In the genomic region with DNA sequence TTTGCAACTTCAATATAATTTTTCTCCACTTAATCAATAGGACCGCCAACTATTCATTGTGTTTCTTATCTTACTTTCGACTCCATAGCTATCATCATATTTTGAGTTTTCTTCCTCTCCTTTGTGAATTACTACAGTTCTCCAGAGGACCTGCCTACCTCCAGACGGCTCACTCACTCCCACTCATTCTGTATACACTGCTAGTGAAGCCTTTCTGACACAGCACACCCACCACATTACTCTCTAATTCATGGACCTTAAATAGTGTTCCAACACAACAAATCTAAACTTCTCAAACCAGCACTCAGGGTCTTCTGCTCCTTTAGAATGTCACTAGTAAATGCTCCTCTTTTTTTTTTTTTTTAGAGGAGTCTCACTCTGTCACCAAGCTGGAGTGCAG, we compare ENCODE assay signal across 1 cellular context.
TF ChIP-seq lines count a peak whose summit lies in the region.

No MANE protein-coding gene starts in this region.

TF ChIP-seq in K562, 482 proteins besides CTCF, POLR2A, EP300 and RAD21:
- TF ChIP-seq THRAP3 (IDR thresholded peaks at IDR 0.05; ENCODE audit: borderline replicate concordance) (0 out of 2 replicates have a peak, but pooled peaks have one; percentile 23), ARID1B (IDR thresholded peaks at IDR 0.05) (0 out of 2 replicates have a peak, but pooled peaks have one; percentile 6), DPF2 (IDR thresholded peaks at IDR 0.05) (0 out of 2 replicates have a peak, but pooled peaks have one; percentile 15), IFI16 (CRISPR knock-in tag; IDR thresholded peaks at IDR 0.05) (no peak), ZBED1 (IDR thresholded peaks at IDR 0.05) (no peak), EGR1 (conservative IDR thresholded peaks at IDR 0.05) (peak; percentile 69), ZBTB33 (CRISPR knock-in tag; IDR thresholded peaks at IDR 0.05) (0 out of 2 replicates have a peak, but pooled peaks have one; percentile 42), BRCA1 (IDR thresholded peaks at IDR 0.05) (no peak), BRCA1 (CRISPR knock-in tag; IDR thresholded peaks at IDR 0.05) (no peak), CHAMP1 (IDR thresholded peaks at IDR 0.05) (0 out of 2 replicates have a peak, but pooled peaks have one; percentile 45), KLF10 (CRISPR knock-in tag; IDR thresholded peaks at IDR 0.05) (no peak), CGGBP1 (CRISPR knock-in tag; IDR thresholded peaks at IDR 0.05) (no peak), SMARCE1 (IDR thresholded peaks at IDR 0.05) (no peak), SUPT5H (IDR thresholded peaks at IDR 0.05) (0 out of 2 replicates have a peak, but pooled peaks have one; percentile 21)
TF ChIP-seq in K562: peak in this region for 7.
